Comparison of ENCODE assay signal across 8 cellular contexts in genomic region chr7:39181398-39181797, GRCh38.
"Had no signal": no experiment of that assay in that cellular context is flagged by ENCODE, and none has a peak within 500 bp of the region (broad histone marks: within the 10 kb centered on the region; RNA-seq: fewer than 3 reads in every experiment).

No MANE protein-coding gene starts in this region.

- H3K27ac Mint-ChIP-seq: GM23338, HFFc6, IgD-negative memory B cell had no signal

- ATAC-seq: GM23338, HCT116 had no signal

- H3K4me3 ChIP-seq: GM23338, HAP-1 had no signal

- DNase-seq: H7, HFFc6, KG1 had no signal

- H3K36me3 ChIP-seq: HAP-1 had no signal

- H3K27ac ChIP-seq: HL-60 had no signal

- H3K9me3 Mint-ChIP-seq: IgD-negative memory B cell had no signal

- H3K4me2 ChIP-seq: GM23338 had no signal

- H3K36me3 Mint-ChIP-seq: IgD-negative memory B cell had no signal

- H3K4me3 Mint-ChIP-seq: GM23338, HFFc6, IgD-negative memory B cell had no signal

- H2AFZ ChIP-seq: GM23338 had no signal

- H3K9me3 ChIP-seq: HAP-1 had no signal
